In genomic region chr9:89537166-89537565, GRCh38 we compare ENCODE assay signal across 1 cellular context.
TF ChIP-seq lines count a peak whose summit lies in the region.

No MANE protein-coding gene starts in this region.

TF ChIP-seq in H1, 55 proteins besides CTCF, POLR2A, EP300 and RAD21 (continued from another document):
- no peak for TF ChIP-seq MAX (IDR thresholded peaks at IDR 0.05)
- TF ChIP-seq PHF8 (conservative IDR thresholded peaks at IDR 0.05; ENCODE audit: low read depth, low read length) = no peak
- TF ChIP-seq CBX8 (IDR thresholded peaks at IDR 0.05; ENCODE audit: borderline replicate concordance, low read depth, low read length) = no peak
- TF ChIP-seq YY1 (IDR thresholded peaks at IDR 0.05; ENCODE audit: low read depth, low read length) = no peak
- no peak for TF ChIP-seq RFX5 (IDR thresholded peaks at IDR 0.05; ENCODE audit: borderline replicate concordance, low read depth, low read length)
